ENCODE assay signal across 4 cellular contexts in genomic region chr17:20051624-20052023, GRCh38. TPM values are rescaled to one million over a fixed set of nuclear protein-coding genes. Genes with fewer than 3 reads are reported as not detected.
"Had no signal": no experiment of that assay in that cellular context is flagged by ENCODE, and none has a peak within 500 bp of the region (broad histone marks: within the 10 kb centered on the region; RNA-seq: fewer than 3 reads in every experiment).

No MANE protein-coding gene starts in this region.

- DNase-seq: GDM1, GF-D8 had no signal

- H3K4me3 ChIP-seq: GM12878 had no signal

- ATAC-seq: GM12878 had no signal

RNA-seq across cellular contexts. Expression of gene SPECC1, which starts 42.5 kb away (rescaled TPM):
- total RNA-seq: G401 had no signal
